Comparison of ENCODE assay signal across 8 cellular contexts in genomic region chr2:189762551-189763298, GRCh38. TPM values are rescaled to one million over a fixed set of nuclear protein-coding genes. Genes with fewer than 3 reads are reported as not detected.
DNase-seq lines count a peak whose midpoint lies in the region; ATAC-seq and TF ChIP-seq lines count a peak whose summit lies in the region.

TSS of gene OSGEPL1 (minus strand) at chr2:189762792. CDS start at chr2:189761640, 1,152 bp downstream.

- H2BK120ac ChIP-seq in IMR-90 (ENCODE audit: low read depth, low read length): peak within 1 kb of the TSS; percentile 82

- peak within 1 kb of the TSS; percentile 68 for H3K18ac ChIP-seq in IMR-90 (ENCODE audit: low read depth, low read length)

- H3K9ac ChIP-seq in IMR-90 (ENCODE audit: low read depth, low read length): peak within 1 kb of the TSS; percentile 88

- peaks cover 0 to 6% of the 10 kb centered on the region in 2 experiments; a peak in 2 of 4 replicates for H3K79me1 ChIP-seq in IMR-90 (ENCODE audit: low read depth in 1 of 2, low read length in 2 of 2)

- ATAC-seq in GM21528 (IDR thresholded peaks at IDR 0.05; ENCODE audit: low FRiP score, unreplicated experiment) (peak; percentile 98), IMR-90 (ENCODE audit: low read depth) (peak; percentile 95)

- peak; percentile 95 for DNase-seq in DMS153 (lab: John Stamatoyannopoulos, UW)
- peak; percentile 90 for DNase-seq in IMR-90
- peak; percentile 96 for DNase-seq in OCI-LY7 (ENCODE audit: low spot score)
- DNase-seq in activated T-cell treated with anti-CD3 and anti-CD28 coated beads for 48 hours (ENCODE audit: low read depth): peak; percentile 86
- DNase-seq in epithelial cell of proximal tubule (ENCODE audit: low read depth): peak; percentile 74
- DNase-seq in mucosa of gallbladder (ENCODE audit: low spot score): peak; percentile 93
- DNase-seq in stimulated activated CD8-positive, alpha-beta memory T cell treated with anti-CD3 and anti-CD28 coated beads, Interleukin-4, amount 100 ng/mL, for 4 hours (ENCODE audit: low read depth in 2 of 2, low spot score in 1 of 2): peak; percentile 81 to 86

- H4K91ac ChIP-seq in IMR-90 (ENCODE audit: insufficient read depth, low read depth, low read length): peak within 1 kb of the TSS; percentile 87

- no peaks in the 10 kb centered on the region for H3K27me3 ChIP-seq in IMR-90 (ENCODE audit: control insufficient read depth, insufficient read depth, low read length)

- POLR2A ChIA-PET in IMR-90 (lab: Charles Lee; ENCODE audit: unreplicated experiment) (interaction anchor here (0.6 to 1.0 kb wide), 2 partner anchors 22 to 37 kb away, joined by 3 to 4 read pairs; partner anchors contain the start of genes ORMDL1 and PMS1), OCI-LY7 (lab: Charles Lee) (interaction anchor here (0.6 to 3.9 kb wide), 26 partner anchors 10 to 1969 kb away, joined by 3 to 21 read pairs (median 4); partner anchors contain the start of genes ASNSD1, HIBCH, NEMP2 and ORMDL1)

- peak within 1 kb of the TSS; percentile 70 for H2BK20ac ChIP-seq in IMR-90 (ENCODE audit: low read depth, low read length)

- H3K36me3 ChIP-seq in IMR-90 (ENCODE audit: control insufficient read depth, insufficient read depth, low read length) (peaks cover 2% of the 10 kb centered on the region; the same call in 1 of the 2 replicates), OCI-LY7 (ENCODE audit: insufficient read depth, low read length) (peaks cover 24% of the 10 kb centered on the region)

- peak within 1 kb of the TSS; percentile 100 for H2AFZ ChIP-seq in IMR-90 (replicated peaks; ENCODE audit: low read length, poor library complexity)
- H2AFZ ChIP-seq in OCI-LY7 (ENCODE audit: low read length): peak within 1 kb of the TSS; percentile 97

- peak within 1 kb of the TSS; percentile 86 for H3K23ac ChIP-seq in IMR-90 (ENCODE audit: low read depth, low read length)

- peak; percentile 61 for TF ChIP-seq CTCF in IMR-90 (conservative IDR thresholded peaks at IDR 0.05; ENCODE audit: low read depth, low read length)
- TF ChIP-seq CTCF in OCI-LY7 (conservative IDR thresholded peaks at IDR 0.05; ENCODE audit: low read length): peak; percentile 85
- peak; percentile 71 for TF ChIP-seq CTCF in epithelial cell of proximal tubule (conservative IDR thresholded peaks at IDR 0.05; ENCODE audit: low read depth, low read length)

- no peaks in the 10 kb centered on the region for H3K4me1 ChIP-seq in IMR-90 (ENCODE audit: control insufficient read depth, insufficient read depth, low read length)
- H3K4me1 ChIP-seq in OCI-LY7 (ENCODE audit: insufficient read depth, low read length, poor library complexity, severe bottlenecking): peaks cover 20% of the 10 kb centered on the region

- H3K9me3 ChIP-seq in IMR-90 (ENCODE audit: control insufficient read depth, insufficient read depth, low read length) (no peaks in the 10 kb centered on the region), OCI-LY7 (ENCODE audit: low read length) (no peaks in the 10 kb centered on the region)

- H2AK5ac ChIP-seq in IMR-90 (ENCODE audit: low read depth, low read length): peak within 1 kb of the TSS; percentile 30

- peak within 1 kb of the TSS; percentile 72 for H3K27ac ChIP-seq in IMR-90 (ENCODE audit: insufficient read depth, low read length)
- H3K27ac ChIP-seq in OCI-LY7 (ENCODE audit: low read depth, low read length, poor library complexity, severe bottlenecking): peak within 1 kb of the TSS; percentile 97

- intact Hi-C loops in IMR-90 (cut with micrococcal nuclease) (loop anchor here (1.0 kb wide), 1 partner anchor 88 kb away; the partner anchor contains the start of gene ANKAR), OCI-LY7 (cut with micrococcal nuclease; ENCODE audit: unreplicated experiment) (loop anchor here (1.0 to 10.0 kb wide), 4 partner anchors 22 to 772 kb away; partner anchors contain the start of genes ASNSD1, HIBCH, NEMP2 and ORMDL1)

- peak within 1 kb of the TSS; percentile 96 for H3K4ac ChIP-seq in IMR-90 (ENCODE audit: low read depth, low read length)

- peak within 1 kb of the TSS; percentile 68 for H2AK9ac ChIP-seq in IMR-90 (replicated peaks; ENCODE audit: low read depth, low read length, poor library complexity)

- peak within 1 kb of the TSS; percentile 69 for H3K4me3 ChIP-seq in IMR-90 (ENCODE audit: insufficient read depth, low read depth, low read length)
- peak within 1 kb of the TSS; percentile 82 for H3K4me3 ChIP-seq in OCI-LY7 (ENCODE audit: low read depth, low read length, poor library complexity, severe bottlenecking)
- H3K4me3 ChIP-seq in epithelial cell of proximal tubule (ENCODE audit: low read depth, low read length): peak within 1 kb of the TSS; percentile 79

- H3K4me2 ChIP-seq in IMR-90 (ENCODE audit: low read depth, low read length) (peak within 1 kb of the TSS; percentile 88), OCI-LY7 (ENCODE audit: low read length) (peak within 1 kb of the TSS; percentile 78)

- TF ChIP-seq POLR2A in IMR-90 (IDR thresholded peaks at IDR 0.05; ENCODE audit: low read depth, low read length): 0 out of 2 replicates have a peak, but pooled peaks have one; percentile 26

- WGBS in IMR-90 (ENCODE audit: extremely low coverage in 2 of 2, insufficient read length in 1 of 2), 2 experiments: 0% methylated on average over 12 of the region's 33 CpGs; no CpG with 5 or more reads in 1 of the 2 experiments

- H3K79me2 ChIP-seq in OCI-LY7 (ENCODE audit: insufficient read depth, low read depth, low read length): peaks cover 14% of the 10 kb centered on the region; the same call in 1 of the 2 replicates

- dilution Hi-C loops in IMR-90 (cut with HindIII; ENCODE audit: low sequenced_read_pairs, unreplicated experiment): no loop called here

- no peaks in the 10 kb centered on the region for H4K20me1 ChIP-seq in IMR-90 (ENCODE audit: insufficient read depth, low read length)
- H4K20me1 ChIP-seq in OCI-LY7 (ENCODE audit: insufficient read depth, low read length): no peaks in the 10 kb centered on the region

- peak within 1 kb of the TSS; percentile 98 for H3K14ac ChIP-seq in IMR-90 (replicated peaks; ENCODE audit: low read depth, low read length)

- CTCF ChIA-PET in IMR-90 (lab: Yijun Ruan, JAX) (interaction anchor here (0.5 to 2.9 kb wide), 12 partner anchors 12 to 876 kb away, joined by 3 to 20 read pairs (median 4); no protein-coding TSS in a partner anchor), OCI-LY7 (lab: Charles Lee; ENCODE audit: unreplicated experiment) (interaction anchor here (0.7 to 1.3 kb wide), 5 partner anchors 10 to 102 kb away, joined by 3 to 4 read pairs (median 3); no protein-coding TSS in a partner anchor)

- no peaks in the 10 kb centered on the region for H3K9me1 ChIP-seq in IMR-90 (ENCODE audit: insufficient read depth, low read length)

- peak within 1 kb of the TSS; percentile 99 for H4K5ac ChIP-seq in IMR-90 (ENCODE audit: low read depth, low read length)

- TF ChIP-seq RAD21 in IMR-90 (IDR thresholded peaks at IDR 0.05; ENCODE audit: low read length): no peak; the same call in 1 of the 2 replicates

- H3K56ac ChIP-seq in IMR-90 (ENCODE audit: extremely low read depth, insufficient read depth, low read length): peak within 1 kb of the TSS; percentile 99

- H2BK15ac ChIP-seq in IMR-90 (ENCODE audit: low read depth, low read length): peak within 1 kb of the TSS; percentile 48; the same call in 1 of the 3 replicates

- H3K9me2 ChIP-seq in OCI-LY7 (ENCODE audit: insufficient read depth, low read length): no peaks in the 10 kb centered on the region

- no TSS peak for BruUV-seq in IMR-90 (replicated peaks; lab: Mats Ljungman, UMichigan)
- TSS peak; percentile 90 for BruUV-seq in OCI-LY7 (replicated peaks; lab: Mats Ljungman, UMichigan)

- peak within 1 kb of the TSS; percentile 73 for H2BK5ac ChIP-seq in IMR-90 (ENCODE audit: low read depth, low read length, poor library complexity, severe bottlenecking)

- H4K8ac ChIP-seq in IMR-90 (ENCODE audit: low read depth in 2 of 2, low read length in 2 of 2): peak within 1 kb of the TSS; percentile 97 to 99

- in situ Hi-C loops in IMR-90 (cut with MboI; ENCODE audit: low sequenced_read_pairs): no loop called here

TF ChIP-seq in IMR-90, 13 proteins besides CTCF, POLR2A, EP300 and RAD21:
- TF ChIP-seq SMC3 (IDR thresholded peaks at IDR 0.05; ENCODE audit: low read depth, low read length) (no peak), USF2 (IDR thresholded peaks at IDR 0.05; ENCODE audit: low read depth, low read length) (peak; percentile 84), MXI1 (IDR thresholded peaks at IDR 0.05; ENCODE audit: borderline replicate concordance, low read depth, low read length) (peak; percentile 37; the same call in 1 of the 2 replicates), BHLHE40 (IDR thresholded peaks at IDR 0.05; ENCODE audit: low read depth, low read length) (no peak), RCOR1 (IDR thresholded peaks at IDR 0.05; ENCODE audit: insufficient replicate concordance, low read length) (no peak), CEBPB (IDR thresholded peaks at IDR 0.05; ENCODE audit: low read depth, low read length) (peak; percentile 36; the same call in 1 of the 2 replicates)
TF ChIP-seq in IMR-90: peak in this region for 3.

RNA-seq across cellular contexts. Expression of gene OSGEPL1, which starts in this region (rescaled TPM):
- 6.8 and 8.3 TPM in 2 replicates for total RNA-seq in IMR-90 (2012; rRNA removed)
- 4.1 and 5.0 TPM in 2 replicates for polyA plus RNA-seq in IMR-90 (2012; rRNA removed)
- polyA plus RNA-seq in IMR-90 (2012; cell fraction: cytosol; rRNA removed): 0.80 and 0.81 TPM in 2 replicates
- polyA plus RNA-seq in IMR-90 (2012; cell fraction: nucleus; rRNA removed; ENCODE audit: low replicate concordance): 0.78 and 6.1 TPM in 2 replicates
- total RNA-seq in OCI-LY7 (2014; rRNA removed; shearing (Covaris generic)): 8.7 and 10.4 TPM in 2 replicates
- 10.4 and 12.8 TPM in 2 replicates for total RNA-seq in OCI-LY7 (2022)
- total RNA-seq in epithelial cell of proximal tubule: 7.8 and 11.4 TPM in 2 replicates
- 6.3 TPM for total RNA-seq in mucosa of gallbladder

Comparison
In these comparisons a context has a peak if more than half of its experiments do, and no peak if none do; other contexts are left out.
1. Peak in every context shown above with its lines: DNase-seq, ATAC-seq, H3K4me3 ChIP-seq and H3K27ac ChIP-seq.